17 cellular contexts compared by ENCODE assay signal in the genomic region with DNA sequence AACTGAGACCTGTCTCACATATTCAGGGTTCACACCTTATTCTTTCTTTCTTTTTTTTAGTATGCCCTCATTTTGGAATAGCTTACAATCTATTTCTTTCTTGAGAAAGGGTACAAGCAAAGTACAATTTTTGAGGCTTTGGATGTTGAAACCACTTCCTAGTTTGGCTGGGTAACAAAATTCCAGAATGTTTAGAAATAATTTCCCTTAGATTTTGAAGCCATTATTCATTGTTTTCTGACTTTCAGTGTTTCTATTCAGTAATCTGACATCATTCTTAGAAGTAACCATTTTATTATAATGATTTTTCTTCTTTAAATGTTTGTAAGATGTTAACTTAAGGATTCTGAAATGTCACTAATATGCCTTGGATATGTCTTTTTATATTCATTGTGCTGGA.
"Had no signal": no experiment of that assay in that cellular context is flagged by ENCODE, and none has a peak within 500 bp of the region (broad histone marks: within the 10 kb centered on the region; RNA-seq: fewer than 3 reads in every experiment).

No MANE protein-coding gene starts in this region.

- H3K4me3 ChIP-seq: colonic mucosa, esophagus muscularis mucosa, left lung, neural progenitor cell, right atrium auricular region, stomach, testis, tibial artery had no signal

- ATAC-seq: left lung; naive thymus-derived CD4-positive, alpha-beta T cell; sciatic nerve; stimulated activated effector memory CD8-positive, alpha-beta T cell treated with anti-CD3 and anti-CD28 coated beads, Interleukin-12 subunit alpha, Interleukin-12 subunit beta, amount 100 ng/mL, for 72 hours had no signal

- DNase-seq: colonic mucosa; effector CD8-positive, alpha-beta T cell; kidney; left lung; mesenchymal stem cell; naive thymus-derived CD4-positive, alpha-beta T cell; stimulated activated CD4-positive, alpha-beta T cell treated with anti-CD3 and anti-CD28 coated beads, Interleukin-2, amount 100 ng/mL, for 24 hours; stimulated activated CD4-positive, alpha-beta T cell treated with anti-CD3 and anti-CD28 coated beads, Interleukin-4, amount 100 ng/mL, for 24 hours; stimulated activated naive CD4-positive, alpha-beta T cell treated with Interleukin-2 at 50 U/mL for 16 hours; stomach; testis; tibial artery had no signal
